ENCODE assay signal across 13 cellular contexts in genomic region chr2:191064590-191064989, GRCh38. TPM values are rescaled to one million over a fixed set of nuclear protein-coding genes. Genes with fewer than 3 reads are reported as not detected.
DNase-seq lines count a peak whose midpoint lies in the region; ATAC-seq, FAIRE-seq and TF ChIP-seq lines count a peak whose summit lies in the region.
"Had no signal": no experiment of that assay in that cellular context is flagged by ENCODE, and none has a peak within 500 bp of the region (broad histone marks: within the 10 kb centered on the region; RNA-seq: fewer than 3 reads in every experiment).

No MANE protein-coding gene starts in this region.

- 88% methylated on average over 9 of the region's 9 CpGs; no CpG with 5 or more reads in 1 of the 2 experiments for WGBS in H1 (ENCODE audit: extremely low coverage in 1 of 2, insufficient coverage in 1 of 2, insufficient read length in 1 of 2, insufficient replicate concordance in 2 of 2, low coverage in 1 of 2, low lambda C conversion rate in 2 of 2, missing lambda C conversion rate in 1 of 2), 2 experiments

- peak overlapping the region; percentile 35 to 44 for H3K4me3 Mint-ChIP-seq in CD14-positive monocyte

- H3K9me3 ChIP-seq in H1 (ENCODE audit: insufficient read depth in 2 of 2, low read depth in 1 of 2, low read length in 1 of 2): no peaks in the 10 kb centered on the region
- no peaks in the 10 kb centered on the region for H3K9me3 ChIP-seq in SJCRH30 (replicated peaks)
- H3K9me3 ChIP-seq: ascending aorta had no signal

- peak overlapping the region; percentile 28; the same call in 1 of the 2 replicates for H2AFZ ChIP-seq in H1 (ENCODE audit: low read length)

- H3K79me1 ChIP-seq in H1 (ENCODE audit: low read depth, low read length): no peaks in the 10 kb centered on the region

- TF ChIP-seq CTCF in CD14-positive monocyte (IDR thresholded peaks at IDR 0.05): no peak
- TF ChIP-seq CTCF in H1 (IDR thresholded peaks at IDR 0.05; ENCODE audit: control extremely low read depth in 1 of 3, insufficient read depth in 1 of 3, low read depth in 1 of 3, low read length in 3 of 3): no peak

- H3K18ac ChIP-seq in H1 (ENCODE audit: extremely low read depth, low read length): no peak overlapping the region

- H3K27ac ChIP-seq in H1 (ENCODE audit: low read depth, low read length) (no peak overlapping the region), SJCRH30 (no peak overlapping the region)
- H3K27ac ChIP-seq: ascending aorta, SK-N-MC had no signal

- H2BK5ac ChIP-seq in H1 (ENCODE audit: low read depth, low read length): no peak overlapping the region

- H3K4me2 ChIP-seq in H1 (ENCODE audit: insufficient read depth in 1 of 2, low read depth in 2 of 2, low read length in 2 of 2): no peak overlapping the region

- no peaks in the 10 kb centered on the region for H3K79me2 ChIP-seq in H1 (ENCODE audit: control insufficient read depth in 1 of 2, insufficient read depth in 2 of 2, low read length in 2 of 2)

- H2BK15ac ChIP-seq in H1 (ENCODE audit: low read length): no peak overlapping the region

- FAIRE-seq in H1 (lab: Jason Lieb, UNC): no peak
- FAIRE-seq in GM12892 (lab: Jason Lieb, UNC): no peak
- FAIRE-seq: urothelium cell line had no signal

- DNase-seq in CD14-positive monocyte (ENCODE audit: low spot score) (no peak), OCI-M1 (lab: John Stamatoyannopoulos, UW) (peak; percentile 79), H1 (ENCODE audit: low read depth in 1 of 2, low spot score in 2 of 2) (no peak), SJCRH30 (no peak), NCI-H1092 treated with DMSO at 0.1 percent for 48 hours (lab: John Stamatoyannopoulos, UW) (no peak), GM12892 (ENCODE audit: insufficient read length) (no peak)
- DNase-seq in activated T-cell treated with anti-CD3 and anti-CD28 coated beads, Interleukin-2, amount 50 U/mL, for 48 hours: peak; percentile 50 to 51
- DNase-seq: DMS153, mammary epithelial cell had no signal

- no peak for TF ChIP-seq EP300 in H1 (IDR thresholded peaks at IDR 0.05; ENCODE audit: borderline replicate concordance in 1 of 2, low read depth in 2 of 2, low read length in 2 of 2)

- H3K4me3 ChIP-seq in H1 (ENCODE audit: extremely low read depth in 1 of 4, insufficient read depth in 2 of 4, low read depth in 3 of 4, low read length in 4 of 4) (no peak overlapping the region), SJCRH30 (no peak overlapping the region)
- H3K4me3 ChIP-seq: ascending aorta, SK-N-MC had no signal

- H4K5ac ChIP-seq in H1 (ENCODE audit: insufficient read length, low read depth, low read length): no peak overlapping the region

- H4K91ac ChIP-seq in H1 (replicated peaks; ENCODE audit: insufficient read length, low read length): no peak overlapping the region

- H3K36me3 Mint-ChIP-seq in CD14-positive monocyte: no peaks in the 10 kb centered on the region

- H3K4me1 ChIP-seq in H1 (replicated peaks in 1 of 4; ENCODE audit: control insufficient read depth in 3 of 4, insufficient read depth in 4 of 4, low read length in 3 of 4) (no peaks in the 10 kb centered on the region; a peak in 1 of 7 replicates), SJCRH30 (no peaks in the 10 kb centered on the region)
- H3K4me1 ChIP-seq: ascending aorta had no signal

- TF ChIP-seq RAD21 in H1 (IDR thresholded peaks at IDR 0.05 in 1 of 2, conservative IDR thresholded peaks at IDR 0.05 in 1 of 2; ENCODE audit: low read depth in 2 of 2, low read length in 2 of 2): no peak

- H2AK5ac ChIP-seq in H1 (ENCODE audit: low read depth, low read length): no peak overlapping the region

- TF ChIP-seq POLR2A in H1 (IDR thresholded peaks at IDR 0.05; ENCODE audit: control extremely low read depth in 1 of 2, low read depth in 2 of 2, low read length in 2 of 2): no peak
- TF ChIP-seq POLR2A in GM12892 (IDR thresholded peaks at IDR 0.05; ENCODE audit: low read depth, low read length): no peak

- POLR2A ChIA-PET in H1 (lab: Charles Lee; ENCODE audit: partially characterized antibody): no interaction called here

- ATAC-seq in HG03342 (IDR thresholded peaks at IDR 0.05; ENCODE audit: unreplicated experiment): no peak

- H3K27me3 ChIP-seq in H1 (replicated peaks in 1 of 4; ENCODE audit: control insufficient read depth in 3 of 4, extremely low read depth in 1 of 4, insufficient read depth in 3 of 4, low read length in 3 of 4): no peaks in the 10 kb centered on the region
- peaks cover 3% of the 10 kb centered on the region; the same call in 1 of the 2 replicates for H3K27me3 ChIP-seq in SJCRH30
- H3K27me3 ChIP-seq: ascending aorta had no signal

- H3K27me3 Mint-ChIP-seq in CD14-positive monocyte (ENCODE audit: low read depth in 3 of 3): no peaks in the 10 kb centered on the region

- H2BK20ac ChIP-seq in H1 (ENCODE audit: low read length): no peak overlapping the region

- no peaks in the 10 kb centered on the region for H4K20me1 ChIP-seq in H1 (replicated peaks in 1 of 2; ENCODE audit: control insufficient read depth in 1 of 2, insufficient read depth in 2 of 2, low read length in 2 of 2)

- no peak overlapping the region for H3K23ac ChIP-seq in H1 (ENCODE audit: insufficient read length)

- peak overlapping the region in 2 of 7 donors; percentile 7 to 67 for H3K27ac Mint-ChIP-seq in CD14-positive monocyte

- no peak overlapping the region for H2BK120ac ChIP-seq in H1 (replicated peaks; ENCODE audit: low read depth, low read length)

- H3K56ac ChIP-seq in H1 (replicated peaks; ENCODE audit: insufficient read length, low read depth, low read length): no peak overlapping the region

- no peak overlapping the region for H4K8ac ChIP-seq in H1 (ENCODE audit: extremely low read depth, insufficient read depth, low read length)

- H3K9me3 Mint-ChIP-seq in CD14-positive monocyte: no peaks in the 10 kb centered on the region

- CTCF ChIA-PET in H1 (lab: Charles Lee; ENCODE audit: partially characterized antibody): interaction anchor here (0.9 to 7.1 kb wide), 3 partner anchors 14 to 91 kb away, joined by 4 to 69 read pairs (median 4); no protein-coding TSS in a partner anchor

- no peak overlapping the region for H3K14ac ChIP-seq in H1 (ENCODE audit: insufficient read length)

- peaks cover 22% of the 10 kb centered on the region for H3K4me1 Mint-ChIP-seq in CD14-positive monocyte

- no peak overlapping the region for H2BK12ac ChIP-seq in H1 (ENCODE audit: low read depth, low read length)

- no peak overlapping the region for H3K4ac ChIP-seq in H1 (replicated peaks; ENCODE audit: insufficient read length, low read depth, low read length)

- intact Hi-C loops in CD14-positive monocyte (cut with micrococcal nuclease): no loop called here

- H3K36me3 ChIP-seq in H1 (ENCODE audit: control insufficient read depth in 2 of 4, insufficient read depth in 4 of 4, low read length in 3 of 4): no peaks in the 10 kb centered on the region
- no peaks in the 10 kb centered on the region for H3K36me3 ChIP-seq in SJCRH30
- H3K36me3 ChIP-seq: ascending aorta had no signal

- no peaks in the 10 kb centered on the region for H3K23me2 ChIP-seq in H1 (ENCODE audit: low read depth, low read length)

- no peak overlapping the region for H3K9ac ChIP-seq in H1 (replicated peaks in 1 of 4; ENCODE audit: extremely low read depth in 1 of 4, low read depth in 3 of 4, low read length in 3 of 4)

RNA-seq across cellular contexts. Expression of gene STAT1, which starts 50.6 kb away (rescaled TPM):
- polyA plus RNA-seq in CD14-positive monocyte (100 to 1,000 TPM; 110 to 126 TPM), H1 (2011; rRNA removed) (18.1 and 20.3 TPM in 2 replicates)
- 43.0 and 43.8 TPM in 2 replicates for total RNA-seq in H1 (2021; fragmentation: NEBNext Ultra II Directional; extraction: Animal tissue kit (Norgen Biotek cat#: 25700))
- 26.1 TPM for polyA plus RNA-seq in H1 (2011; cell fraction: cytosol; rRNA removed)
- 32.2 TPM for polyA plus RNA-seq in H1 (2011; cell fraction: nucleus; rRNA removed)
- 28.1 to 40.2 TPM (median 34.1 TPM) in 4 replicates for polyA plus RNA-seq in H1 (2012, experiment 1 of 2)
- 2.6 TPM for polyA plus RNA-seq in H1 (2012, experiment 2 of 2)
- polyA plus RNA-seq in H1 (2013, experiment 1 of 2): 29.0 TPM
- polyA plus RNA-seq in H1 (2013, experiment 2 of 2): 28.0 TPM
- polyA minus RNA-seq in H1 (2011; rRNA and poly(A)+ RNA removed): 52.6 and 71.4 TPM in 2 replicates
- 33.2 TPM for polyA minus RNA-seq in H1 (2011; cell fraction: cytosol; rRNA and poly(A)+ RNA removed)
- 57.0 TPM for polyA minus RNA-seq in H1 (2011; cell fraction: nucleus; rRNA and poly(A)+ RNA removed)
- total RNA-seq in SJCRH30 (2014; rRNA removed; shearing (Covaris generic)): 130 and 135 TPM in 2 replicates
- 219 TPM for polyA plus RNA-seq in GM12892 (2012; ENCODE audit: missing spikeins)

Comparison
In these comparisons a context has a peak if more than half of its experiments do, and no peak if none do; other contexts are left out.
1. DNase-seq: peak in OCI-M1 (single experiment) and activated T-cell treated with anti-CD3 and anti-CD28 coated beads, Interleukin-2, amount 50 U/mL, for 48 hours (2 of 2); none in CD14-positive monocyte (single experiment), H1 (0 of 2), SJCRH30 (0 of 2), NCI-H1092 treated with DMSO at 0.1 percent for 48 hours (single experiment) and GM12892 (single experiment).